In genomic region chr4:6779667-6780565, GRCh38 we compare ENCODE assay signal across 9 cellular contexts. TPM values are rescaled to one million over a fixed set of nuclear protein-coding genes. Genes with fewer than 3 reads are reported as not detected.
A peak's percentile ranks its signal among the peaks of the same experiment; 100 is the strongest.
DNase-seq lines count a peak whose midpoint lies in the region; ATAC-seq and TF ChIP-seq lines count a peak whose summit lies in the region.
"Had no signal": no experiment of that assay in that cellular context is flagged by ENCODE, and none has a peak within 500 bp of the region (broad histone marks: within the 10 kb centered on the region; RNA-seq: fewer than 3 reads in every experiment).

No MANE protein-coding gene starts in this region.

- no peak overlapping the region for H4K8ac ChIP-seq in H9 (replicated peaks; ENCODE audit: insufficient read length, low read depth, low read length)

- no peak overlapping the region for H2AFZ ChIP-seq in H9 (ENCODE audit: low read length)

- H3K4me1 Mint-ChIP-seq in H9, result peaks cover 33 to 48% of the 10 kb centered on the region in 2 experiments
- H3K4me1 Mint-ChIP-seq in activated CD4-positive, alpha-beta T cell treated with anti-CD3 and anti-CD28 coated beads, Interleukin-2, amount 10 ng/mL, durations not matched to agents 24 days and 14 days, result peaks cover 39% of the 10 kb centered on the region

- H3K9ac ChIP-seq in H9 (ENCODE audit: extremely low read depth, insufficient read length, low read length), result no peak overlapping the region

- no peak overlapping the region for H3K56ac ChIP-seq in H9 (ENCODE audit: insufficient read length, low read depth, low read length)

- intact Hi-C loops in activated CD4-positive, alpha-beta T cell treated with anti-CD3 and anti-CD28 coated beads, Interleukin-2, amount 10 ng/mL, durations not matched to agents 24 days and 14 days (cut with micrococcal nuclease), result loop anchor here (5.0 kb wide), 1 partner anchor 92 kb away; no protein-coding TSS in a partner anchor

- H3K4me2 ChIP-seq in H9 (ENCODE audit: insufficient read depth, insufficient read length, low read length), result no peak overlapping the region

- H3K27me3 ChIP-seq in H9 (ENCODE audit: insufficient read depth, low read length) (no peaks in the 10 kb centered on the region), suprapubic skin (no peaks in the 10 kb centered on the region)
- H3K27me3 ChIP-seq: ovary had no signal

- no peaks in the 10 kb centered on the region; the same call in 1 of the 2 replicates for H3K79me2 ChIP-seq in H9 (ENCODE audit: insufficient read depth, low read length)

- 0 out of 2 replicates have a peak, but pooled peaks cover 3% of the 10 kb centered on the region for H3K4me1 ChIP-seq in H9 (ENCODE audit: insufficient read depth, low read length)
- peaks cover 32% of the 10 kb centered on the region for H3K4me1 ChIP-seq in suprapubic skin

- no peak overlapping the region for H2BK15ac ChIP-seq in H9 (ENCODE audit: low read depth, low read length)

- H3K27me3 Mint-ChIP-seq in H9 (ENCODE audit: low read depth), result peaks cover 41% of the 10 kb centered on the region
- H3K27me3 Mint-ChIP-seq in activated CD4-positive, alpha-beta T cell treated with anti-CD3 and anti-CD28 coated beads, Interleukin-2, amount 10 ng/mL, durations not matched to agents 24 days and 14 days, result peaks cover under 1% of the 10 kb centered on the region

- TF ChIP-seq EP300 in suprapubic skin (IDR thresholded peaks at IDR 0.05), result no peak

- H3T11ph ChIP-seq in H9 (ENCODE audit: low read length), result no peak overlapping the region

- no peaks in the 10 kb centered on the region for H3K79me1 ChIP-seq in H9 (ENCODE audit: insufficient read depth, low read depth, low read length, poor library complexity, severe bottlenecking)

- H2BK12ac ChIP-seq in H9 (ENCODE audit: insufficient read length, low read depth, low read length), result no peak overlapping the region

- peaks cover 3% of the 10 kb centered on the region for H3K23me2 ChIP-seq in H9 (ENCODE audit: insufficient read length, low read depth, low read length, poor library complexity, severe bottlenecking)

- no peak overlapping the region for H2BK120ac ChIP-seq in H9 (ENCODE audit: low read depth, low read length, poor library complexity, severe bottlenecking)

- no peak for TF ChIP-seq POLR2A in suprapubic skin (IDR thresholded peaks at IDR 0.05)

- H3K4ac ChIP-seq in H9 (ENCODE audit: low read depth, low read length), result no peak overlapping the region

- H3K18ac ChIP-seq in H9 (ENCODE audit: insufficient read length, low read depth, low read length), result no peak overlapping the region

- H4K91ac ChIP-seq in H9 (ENCODE audit: insufficient read length, low read depth, low read length), result no peak overlapping the region

- no peaks in the 10 kb centered on the region for H3K9me3 ChIP-seq in H9 (ENCODE audit: control insufficient read depth, low read depth, low read length)
- no peaks in the 10 kb centered on the region for H3K9me3 ChIP-seq in suprapubic skin
- H3K9me3 ChIP-seq: ovary had no signal

- H3K4me3 Mint-ChIP-seq in H9, result peak overlapping the region in 1 of 2 experiments; percentile 53; a peak in 2 of 5 replicates
- no peak overlapping the region for H3K4me3 Mint-ChIP-seq in activated CD4-positive, alpha-beta T cell treated with anti-CD3 and anti-CD28 coated beads, Interleukin-2, amount 10 ng/mL, durations not matched to agents 24 days and 14 days

- POLR2A ChIA-PET in GM10248 (lab: Yijun Ruan, JAX), result no interaction called here

- H2BK5ac ChIP-seq in H9 (ENCODE audit: insufficient read length, low read length), result no peak overlapping the region

- H3K27ac ChIP-seq in H9 (ENCODE audit: insufficient read length, low read depth, low read length) (no peak overlapping the region), suprapubic skin (no peak overlapping the region)
- H3K27ac ChIP-seq: ovary had no signal

- no CpG with 5 or more reads among the region's 17 CpGs for WGBS in H9 (ENCODE audit: extremely low coverage, insufficient read length, low lambda C conversion rate)
- 71% methylated on average over 17 of the region's 17 CpGs for WGBS in suprapubic skin

- no peaks in the 10 kb centered on the region for H3K36me3 ChIP-seq in suprapubic skin
- H3K36me3 ChIP-seq: ovary had no signal

- H4K5ac ChIP-seq in H9 (ENCODE audit: insufficient read length, low read depth, low read length), result no peak overlapping the region

- H4K20me1 ChIP-seq in H9 (ENCODE audit: control insufficient read depth, insufficient read depth, insufficient read length), result no peaks in the 10 kb centered on the region

- no peak overlapping the region for H2BK20ac ChIP-seq in H9 (ENCODE audit: low read depth, low read length, poor library complexity, severe bottlenecking)

- no peak for ATAC-seq in GM19455 (IDR thresholded peaks at IDR 0.05; ENCODE audit: unreplicated experiment)

- no peaks in the 10 kb centered on the region for H3K36me3 Mint-ChIP-seq in H9 (ENCODE audit: insufficient read depth in 1 of 3, low read depth in 3 of 3)
- no peaks in the 10 kb centered on the region for H3K36me3 Mint-ChIP-seq in activated CD4-positive, alpha-beta T cell treated with anti-CD3 and anti-CD28 coated beads, Interleukin-2, amount 10 ng/mL, durations not matched to agents 24 days and 14 days (ENCODE audit: low read depth)

- H3K14ac ChIP-seq in H9 (ENCODE audit: insufficient read depth, low read length), result no peak overlapping the region

- DNase-seq in H9 (peak; percentile 61), NCI-H2171 (lab: John Stamatoyannopoulos, UW) (peak; percentile 63), cardiac fibroblast (ENCODE audit: low read depth in 2 of 2) (peak; percentile 36 to 37), pons (ENCODE audit: low spot score) (peak; percentile 67), suprapubic skin (ENCODE audit: low spot score in 2 of 2) (no peak), GM10248 (ENCODE audit: extremely low spot score) (no peak)
- DNase-seq in activated CD4-positive, alpha-beta T cell treated with anti-CD3 and anti-CD28 coated beads, Interleukin-2, amount 10 ng/mL, durations not matched to agents 24 days and 14 days, result no peak
- DNase-seq: ovary had no signal

- CTCF ChIA-PET in GM10248 (lab: Yijun Ruan, JAX), result interaction anchor here (0.7 to 3.4 kb wide), 3 partner anchors 11 to 94 kb away, joined by 3 to 32 read pairs (median 13); partner anchors contain the start of gene MRFAP1L1

- H3K4me3 ChIP-seq in cardiac fibroblast (replicated peaks in 1 of 2; ENCODE audit: low read depth in 2 of 2, low read length in 2 of 2) (no peak overlapping the region), suprapubic skin (no peak overlapping the region)
- H3K4me3 ChIP-seq: ovary had no signal

- no peak overlapping the region for H3K23ac ChIP-seq in H9 (ENCODE audit: insufficient read length, low read depth, low read length)

- H3K9me3 Mint-ChIP-seq in H9, result no peaks in the 10 kb centered on the region; a peak in 1 of 5 replicates
- no peaks in the 10 kb centered on the region for H3K9me3 Mint-ChIP-seq in activated CD4-positive, alpha-beta T cell treated with anti-CD3 and anti-CD28 coated beads, Interleukin-2, amount 10 ng/mL, durations not matched to agents 24 days and 14 days

- H3K27ac Mint-ChIP-seq in H9, result peak overlapping the region in 2 of 3 experiments; percentile 3 to 29; a peak in 1 of 7 replicates
- H3K27ac Mint-ChIP-seq in activated CD4-positive, alpha-beta T cell treated with anti-CD3 and anti-CD28 coated beads, Interleukin-2, amount 10 ng/mL, durations not matched to agents 24 days and 14 days, result no peak overlapping the region

- no peak overlapping the region for H2AK5ac ChIP-seq in H9 (ENCODE audit: insufficient read length, low read length)

- TF ChIP-seq CTCF in H9 (conservative IDR thresholded peaks at IDR 0.05) (peak; percentile 40; the same call in 2 of the 3 replicates), cardiac fibroblast (IDR thresholded peaks at IDR 0.05; ENCODE audit: low read depth, low read length) (no peak), suprapubic skin (IDR thresholded peaks at IDR 0.05) (no peak), GM10248 (IDR thresholded peaks at IDR 0.05; ENCODE audit: control extremely low read depth, extremely low read depth, low read depth, missing control alignments) (no peak)

RNA-seq across cellular contexts. Expression of gene KIAA0232, which starts 2.6 kb away (rescaled TPM):
- total RNA-seq in H9 (2021) (24.9 and 28.5 TPM in 2 replicates), suprapubic skin (10 to 100 TPM; 27.6 to 34.1 (median 32.7) TPM)
- total RNA-seq in activated CD4-positive, alpha-beta T cell treated with anti-CD3 and anti-CD28 coated beads, Interleukin-2, amount 10 ng/mL, durations not matched to agents 24 days and 14 days, result 13.6 and 16.7 TPM in 2 replicates

Comparison
In these comparisons a context has a peak if more than half of its experiments do, and no peak if none do; other contexts are left out.
1. DNase-seq: peak in H9 (single experiment), NCI-H2171 (single experiment), cardiac fibroblast (2 of 2) and pons (single experiment); none in suprapubic skin (0 of 2), GM10248 (single experiment) and activated CD4-positive, alpha-beta T cell treated with anti-CD3 and anti-CD28 coated beads, Interleukin-2, amount 10 ng/mL, durations not matched to agents 24 days and 14 days (single experiment).